In the genomic region with DNA sequence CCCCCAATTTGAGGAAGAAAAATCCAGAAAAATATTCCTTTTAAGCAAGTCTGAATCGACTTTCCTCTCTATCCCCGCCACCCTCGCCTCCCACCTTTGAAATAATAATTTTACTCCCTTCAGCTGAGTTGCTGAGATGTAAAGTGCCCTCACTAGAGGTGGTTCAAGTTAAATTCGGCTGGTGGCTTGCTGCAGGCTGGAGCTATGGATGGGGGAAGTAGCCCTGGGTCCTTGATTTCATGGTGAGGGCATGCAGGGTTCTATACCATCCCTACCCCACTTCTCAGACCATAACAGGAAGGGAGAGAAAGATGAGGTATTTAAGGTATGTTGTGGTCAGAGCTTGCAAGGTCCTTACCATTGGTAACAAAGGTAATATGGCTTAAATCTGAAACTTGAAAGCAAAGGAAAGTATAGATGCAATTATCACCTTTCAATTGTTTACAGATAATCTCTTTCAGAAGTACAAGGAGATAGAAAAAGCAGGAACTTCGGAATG, we compare ENCODE assay signal across 8 cellular contexts.
DNase-seq lines count a peak whose midpoint lies in the region; ATAC-seq and TF ChIP-seq lines count a peak whose summit lies in the region.

No MANE protein-coding gene starts in this region.

- intact Hi-C loops in CD4-positive, alpha-beta memory T cell (cut with micrococcal nuclease), result loop anchor here (5.0 kb wide), 2 partner anchors 296 to 316 kb away; no protein-coding TSS in a partner anchor
- intact Hi-C loops in OCI-LY7 (cut with micrococcal nuclease; ENCODE audit: unreplicated experiment), result no loop called here

- no TSS peak for BruUV-seq in OCI-LY7 (replicated peaks; lab: Mats Ljungman, UMichigan)

- no peaks in the 10 kb centered on the region for H3K9me2 ChIP-seq in OCI-LY7 (ENCODE audit: insufficient read depth, low read length)

- no peaks in the 10 kb centered on the region for H3K9me3 Mint-ChIP-seq in CD4-positive, alpha-beta memory T cell
- no peaks in the 10 kb centered on the region for H3K9me3 Mint-ChIP-seq in mesothelial cell of epicardium

- POLR2A ChIA-PET in CD4-positive, alpha-beta memory T cell (lab: Charles Lee; ENCODE audit: partially characterized antibody), result interaction anchor here (1.0 to 10.7 kb wide), 33 partner anchors 7 to 314 kb away, joined by 3 to 122 read pairs (median 7); no protein-coding TSS in a partner anchor
- POLR2A ChIA-PET in OCI-LY7 (lab: Charles Lee), result interaction anchor here (0.7 to 1.5 kb wide), 3 partner anchors 13 to 33 kb away, joined by 3 to 5 read pairs (median 4); no protein-coding TSS in a partner anchor

- peak overlapping the region; percentile 91 to 98 (median 95) for H3K27ac Mint-ChIP-seq in CD4-positive, alpha-beta memory T cell
- peak overlapping the region; percentile 97 for H3K27ac Mint-ChIP-seq in mesothelial cell of epicardium

- no peak for DNase-seq in CD4-positive, alpha-beta memory T cell
- DNase-seq in HK-2 (ENCODE audit: unreplicated experiment) (peak; percentile 59), amniotic epithelial cell (ENCODE audit: low read depth) (peak; percentile 45), mesothelial cell of epicardium (ENCODE audit: low spot score in 2 of 2, unreplicated experiment in 2 of 2) (no peak), NCI-H524 (lab: John Stamatoyannopoulos, UW) (no peak), OCI-LY7 (ENCODE audit: low spot score) (no peak)

- H3K27ac ChIP-seq in CD4-positive, alpha-beta memory T cell (ENCODE audit: low read depth, low read length), result peak overlapping the region; percentile 72
- no peak overlapping the region for H3K27ac ChIP-seq in OCI-LY7 (ENCODE audit: low read depth, low read length, poor library complexity, severe bottlenecking)

- no peaks in the 10 kb centered on the region for H3K79me2 ChIP-seq in OCI-LY7 (ENCODE audit: insufficient read depth, low read depth, low read length)

- H3K9me3 ChIP-seq in CD4-positive, alpha-beta memory T cell (ENCODE audit: control insufficient read depth in 1 of 2, low read length in 2 of 2), result no peaks in the 10 kb centered on the region
- H3K9me3 ChIP-seq in OCI-LY7 (ENCODE audit: low read length), result no peaks in the 10 kb centered on the region

- H3K4me2 ChIP-seq in OCI-LY7 (ENCODE audit: low read length), result no peak overlapping the region

- H3K4me1 ChIP-seq in CD4-positive, alpha-beta memory T cell (ENCODE audit: insufficient read depth, low read length), result peaks cover 41% of the 10 kb centered on the region
- no peaks in the 10 kb centered on the region for H3K4me1 ChIP-seq in OCI-LY7 (ENCODE audit: insufficient read depth, low read length, poor library complexity, severe bottlenecking)

- peak overlapping the region; percentile 95 to 100 (median 98) for H3K4me3 Mint-ChIP-seq in CD4-positive, alpha-beta memory T cell
- peak overlapping the region; percentile 56 for H3K4me3 Mint-ChIP-seq in mesothelial cell of epicardium

- TF ChIP-seq CTCF in mesothelial cell of epicardium (IDR thresholded peaks at IDR 0.05; ENCODE audit: unreplicated experiment) (no peak), OCI-LY7 (conservative IDR thresholded peaks at IDR 0.05; ENCODE audit: low read length) (no peak)

- no peaks in the 10 kb centered on the region for H3K27me3 ChIP-seq in CD4-positive, alpha-beta memory T cell (ENCODE audit: insufficient read depth, low read length)

- peaks cover 23 to 69% (median 40%) of the 10 kb centered on the region in 4 donors for H3K4me1 Mint-ChIP-seq in CD4-positive, alpha-beta memory T cell
- peaks cover 55% of the 10 kb centered on the region for H3K4me1 Mint-ChIP-seq in mesothelial cell of epicardium

- no peaks in the 10 kb centered on the region for H3K36me3 ChIP-seq in CD4-positive, alpha-beta memory T cell (ENCODE audit: insufficient read depth, low read length)
- no peaks in the 10 kb centered on the region for H3K36me3 ChIP-seq in OCI-LY7 (ENCODE audit: insufficient read depth, low read length)

- no peak for ATAC-seq in GM18511 (IDR thresholded peaks at IDR 0.05; ENCODE audit: unreplicated experiment)
- no peak for ATAC-seq in HG03460 (IDR thresholded peaks at IDR 0.05; ENCODE audit: unreplicated experiment)

- no peaks in the 10 kb centered on the region for H3K27me3 Mint-ChIP-seq in CD4-positive, alpha-beta memory T cell
- H3K27me3 Mint-ChIP-seq in mesothelial cell of epicardium (ENCODE audit: low read depth), result no peaks in the 10 kb centered on the region

- H3K36me3 Mint-ChIP-seq in CD4-positive, alpha-beta memory T cell, result peaks cover 17 to 22% of the 10 kb centered on the region in 2 donors
- H3K36me3 Mint-ChIP-seq in mesothelial cell of epicardium, result no peaks in the 10 kb centered on the region

- no peaks in the 10 kb centered on the region for H4K20me1 ChIP-seq in OCI-LY7 (ENCODE audit: insufficient read depth, low read length)

- no peak overlapping the region for H2AFZ ChIP-seq in OCI-LY7 (ENCODE audit: low read length)

- CTCF ChIA-PET in CD4-positive, alpha-beta memory T cell (lab: Charles Lee; ENCODE audit: partially characterized antibody), result interaction anchor here (0.8 to 6.1 kb wide), 20 partner anchors 11 to 314 kb away, joined by 3 to 96 read pairs (median 5); no protein-coding TSS in a partner anchor
- CTCF ChIA-PET in OCI-LY7 (lab: Charles Lee; ENCODE audit: unreplicated experiment), result no interaction called here

- H3K4me3 ChIP-seq in CD4-positive, alpha-beta memory T cell (ENCODE audit: low read length in 2 of 2), result peak overlapping the region; percentile 43 to 69
- H3K4me3 ChIP-seq in OCI-LY7 (ENCODE audit: low read depth, low read length, poor library complexity, severe bottlenecking), result no peak overlapping the region

Comparison
In these comparisons a context has a peak if more than half of its experiments do, and no peak if none do; other contexts are left out.
1. DNase-seq: peak in HK-2 (single experiment) and amniotic epithelial cell (single experiment); none in CD4-positive, alpha-beta memory T cell (0 of 5), mesothelial cell of epicardium (0 of 2), NCI-H524 (0 of 2) and OCI-LY7 (single experiment).